Comparison of ENCODE assay signal across 17 cellular contexts in genomic region chr3:56711344-56711743, GRCh38. TPM values are rescaled to one million over a fixed set of nuclear protein-coding genes. Genes with fewer than 3 reads are reported as not detected.
A peak's percentile ranks its signal among the peaks of the same experiment; 100 is the strongest.
DNase-seq lines count a peak whose midpoint lies in the region; ATAC-seq, FAIRE-seq and TF ChIP-seq lines count a peak whose summit lies in the region.
"Had no signal": no experiment of that assay in that cellular context is flagged by ENCODE, and none has a peak within 500 bp of the region (broad histone marks: within the 10 kb centered on the region; RNA-seq: fewer than 3 reads in every experiment).

No MANE protein-coding gene starts in this region.

- no peaks in the 10 kb centered on the region for H3K9me3 Mint-ChIP-seq in central memory CD8-positive, alpha-beta T cell

- no peaks in the 10 kb centered on the region for H3K27me3 Mint-ChIP-seq in central memory CD8-positive, alpha-beta T cell
- H3K27me3 Mint-ChIP-seq: T-cell had no signal

- in situ Hi-C loops in HepG2 (cut with HindIII; ENCODE audit: extremely low pct_ligation_motif_present, low pct_unique_long_range_greater_than_20kb) = no loop called here

- no peaks in the 10 kb centered on the region for H3K36me3 ChIP-seq in HepG2 (replicated peaks in 1 of 2; ENCODE audit: control insufficient read depth in 1 of 2, insufficient read depth in 2 of 2, low read length in 2 of 2)
- no peaks in the 10 kb centered on the region for H3K36me3 ChIP-seq in right lobe of liver
- no peaks in the 10 kb centered on the region for H3K36me3 ChIP-seq in MM.1S (replicated peaks; ENCODE audit: insufficient read depth, low read length)
- H3K36me3 ChIP-seq: Peyer's patch, SJCRH30 had no signal

- BruUV-seq in HepG2 (replicated peaks; lab: Mats Ljungman, UMichigan) = no TSS peak

- DNase-seq in HepG2 (ENCODE audit: low spot score) (no peak), right lobe of liver (no peak), MM.1S (peak; percentile 48), NCI-H2029 (lab: John Stamatoyannopoulos, UW) (no peak)
- no peak for DNase-seq in central memory CD8-positive, alpha-beta T cell (ENCODE audit: low spot score in 2 of 2)
- DNase-seq in effector CD8-positive, alpha-beta T cell (lab: John Stamatoyannopoulos, UW) = no peak
- DNase-seq: AML-193; C1 segment of cervical spinal cord; CD8-positive, alpha-beta T cell; H7; NCI-H1417; NCI-H187; Peyer's patch; SJCRH30; T-cell had no signal

- intact Hi-C loops in HepG2 (cut with micrococcal nuclease; ENCODE audit: unreplicated experiment) (no loop called here), right lobe of liver (cut with DNase I) (no loop called here)

- POLR2A ChIA-PET in HepG2 (lab: Yijun Ruan, JAX) = no interaction called here

- H3K27me3 ChIP-seq in HepG2 (ENCODE audit: control insufficient read depth in 1 of 2, insufficient read depth in 2 of 2, low read length in 2 of 2) (no peaks in the 10 kb centered on the region), right lobe of liver (no peaks in the 10 kb centered on the region), MM.1S (replicated peaks; ENCODE audit: insufficient read depth, low read length) (no peaks in the 10 kb centered on the region)
- H3K27me3 ChIP-seq: Peyer's patch, SJCRH30 had no signal

- H3K4me2 ChIP-seq in HepG2 (ENCODE audit: low read depth, low read length) = no peak overlapping the region
- H3K4me2 ChIP-seq in MM.1S (ENCODE audit: low read depth, low read length) = peak overlapping the region; percentile 27; the same call in 1 of the 2 replicates

- no peak overlapping the region for H3K9ac ChIP-seq in HepG2 (ENCODE audit: insufficient read depth, low read depth, low read length)
- no peak overlapping the region for H3K9ac ChIP-seq in MM.1S (ENCODE audit: low read length)

- H3K79me2 ChIP-seq in HepG2 (ENCODE audit: insufficient read depth, low read length) (no peaks in the 10 kb centered on the region), MM.1S (ENCODE audit: low read length) (no peaks in the 10 kb centered on the region)

- H3K4me3 Mint-ChIP-seq in central memory CD8-positive, alpha-beta T cell = no peak overlapping the region
- H3K4me3 Mint-ChIP-seq: CD8-positive, alpha-beta T cell; T-cell had no signal

- TF ChIP-seq RAD21 in HepG2 (CRISPR knock-in tag; IDR thresholded peaks at IDR 0.05) = no peak

- no peaks in the 10 kb centered on the region for H4K20me1 ChIP-seq in HepG2 (ENCODE audit: insufficient read depth, low read length)
- no peaks in the 10 kb centered on the region for H4K20me1 ChIP-seq in MM.1S (ENCODE audit: insufficient read depth, low read length)

- no peak overlapping the region for H3K27ac ChIP-seq in HepG2 (ENCODE audit: extremely low read length, insufficient read depth, low read length)
- H3K27ac ChIP-seq in right lobe of liver = no peak overlapping the region
- no peak overlapping the region for H3K27ac ChIP-seq in MM.1S (ENCODE audit: low read length)
- H3K27ac ChIP-seq: Peyer's patch, SJCRH30 had no signal

- H3K9me2 ChIP-seq in MM.1S (replicated peaks; ENCODE audit: insufficient read depth, low read length) = no peaks in the 10 kb centered on the region

- CTCF ChIA-PET in HepG2 (lab: Yijun Ruan, JAX; ENCODE audit: low intra/inter-chr PET ratio, low total read pairs) = no interaction called here

- no peak overlapping the region for H2AFZ ChIP-seq in HepG2 (ENCODE audit: low read length)
- 0 out of 2 replicates have a peak overlapping the region, but pooled peaks have one; percentile 8 for H2AFZ ChIP-seq in MM.1S (ENCODE audit: low read length)

- H3K27ac Mint-ChIP-seq in central memory CD8-positive, alpha-beta T cell (ENCODE audit: low read depth) = peak overlapping the region; percentile 22

- 0 out of 3 replicates have a peak, but pooled peaks have one; percentile 41 for ATAC-seq in HepG2
- no peak for ATAC-seq in right lobe of liver
- ATAC-seq in central memory CD8-positive, alpha-beta T cell (replicated peaks; ENCODE audit: extremely low read depth, poor library complexity, severe bottlenecking) = no peak
- ATAC-seq in HG03469 (IDR thresholded peaks at IDR 0.05; ENCODE audit: unreplicated experiment) = no peak
- ATAC-seq: CD8-positive, alpha-beta T cell had no signal

- FAIRE-seq in HepG2 (lab: Jason Lieb, UNC) = no peak
- FAIRE-seq: G401.6 had no signal

- TF ChIP-seq EP300 in HepG2 (IDR thresholded peaks at IDR 0.05; ENCODE audit: low read depth in 2 of 2, low read length in 2 of 2) = no peak
- TF ChIP-seq EP300 in HepG2 (CRISPR knock-in tag; IDR thresholded peaks at IDR 0.05; ENCODE audit: borderline replicate concordance) = no peak

- H3K4me1 ChIP-seq in HepG2 (ENCODE audit: insufficient read depth, low read length) (no peaks in the 10 kb centered on the region), right lobe of liver (no peaks in the 10 kb centered on the region), MM.1S (ENCODE audit: low read length) (peaks cover 11% of the 10 kb centered on the region; the same call in 1 of the 2 replicates)
- H3K4me1 ChIP-seq: Peyer's patch, SJCRH30 had no signal

- H3K9me3 ChIP-seq in HepG2 (ENCODE audit: low read length) (peaks cover 7% of the 10 kb centered on the region; the same call in 1 of the 2 replicates), right lobe of liver (no peaks in the 10 kb centered on the region), MM.1S (replicated peaks; ENCODE audit: insufficient read depth, low read length) (no peaks in the 10 kb centered on the region)
- H3K9me3 ChIP-seq: Peyer's patch, SJCRH30 had no signal

- no peaks in the 10 kb centered on the region for H3F3A ChIP-seq in MM.1S (ENCODE audit: insufficient read depth, low read length)

- peak; percentile 36; the same call in 1 of the 2 replicates for TF ChIP-seq CTCF in HepG2 (CRISPR knock-in tag; IDR thresholded peaks at IDR 0.05)
- no peak for TF ChIP-seq CTCF in right lobe of liver (IDR thresholded peaks at IDR 0.05)
- TF ChIP-seq CTCF in MM.1S (IDR thresholded peaks at IDR 0.05; ENCODE audit: low read length) = no peak

- H3K36me3 Mint-ChIP-seq in central memory CD8-positive, alpha-beta T cell (ENCODE audit: insufficient read depth) = peaks cover 3% of the 10 kb centered on the region
- H3K36me3 Mint-ChIP-seq: CD8-positive, alpha-beta T cell; T-cell had no signal

- TF ChIP-seq POLR2A in HepG2 (IDR thresholded peaks at IDR 0.05; ENCODE audit: insufficient read depth in 1 of 2, low read depth in 2 of 2, low read length in 2 of 2) (no peak), right lobe of liver (IDR thresholded peaks at IDR 0.05) (no peak)

- no peak overlapping the region for H3K4me3 ChIP-seq in HepG2 (replicated peaks in 1 of 3; ENCODE audit: insufficient read depth in 1 of 3, low read depth in 2 of 3, low read length in 3 of 3)
- no peak overlapping the region for H3K4me3 ChIP-seq in right lobe of liver
- no peak overlapping the region for H3K4me3 ChIP-seq in MM.1S (ENCODE audit: low read length)
- H3K4me3 ChIP-seq: Peyer's patch, SJCRH30 had no signal

- H3K4me1 Mint-ChIP-seq in central memory CD8-positive, alpha-beta T cell = no peaks in the 10 kb centered on the region

- WGBS in HepG2 (ENCODE audit: low lambda C conversion rate) = 20% methylated on average over 1 of the region's 2 CpGs
- 91% methylated on average over 1 of the region's 2 CpGs for whole genome bisulfite sequencing in right lobe of liver (ENCODE audit: insufficient coverage, low coverage, low lambda C conversion rate, missing lambda C conversion rate)

TF ChIP-seq in HepG2, 621 proteins besides CTCF, POLR2A, EP300 and RAD21:
- TF ChIP-seq, protein P1, sequence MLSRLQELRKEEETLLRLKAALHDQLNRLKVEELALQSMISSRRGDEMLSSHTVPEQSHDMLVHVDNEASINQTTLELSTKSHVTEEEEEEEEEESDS (CRISPR knock-in tag; IDR thresholded peaks at IDR 0.05; ENCODE audit: borderline replicate concordance) = no peak
- TF ChIP-seq ZNF772 (CRISPR knock-in tag; IDR thresholded peaks at IDR 0.05) (no peak), TEAD2 (CRISPR knock-in tag; IDR thresholded peaks at IDR 0.05) (no peak), ZNF510 (CRISPR knock-in tag; IDR thresholded peaks at IDR 0.05; ENCODE audit: low read depth) (no peak), SRSF9 (IDR thresholded peaks at IDR 0.05; ENCODE audit: borderline replicate concordance, insufficient read depth, low read depth, low read length, poor library complexity, severe bottlenecking) (no peak), SNAI1 (CRISPR knock-in tag; IDR thresholded peaks at IDR 0.05; ENCODE audit: borderline replicate concordance) (no peak), ZNF382 (CRISPR knock-in tag; IDR thresholded peaks at IDR 0.05; ENCODE audit: borderline replicate concordance) (no peak), ZNF720 (CRISPR knock-in tag; IDR thresholded peaks at IDR 0.05) (no peak), ZNF749 (CRISPR knock-in tag; IDR thresholded peaks at IDR 0.05; ENCODE audit: borderline replicate concordance) (no peak), ZNF354B (CRISPR knock-in tag; IDR thresholded peaks at IDR 0.05) (no peak), GLI4 (CRISPR knock-in tag; IDR thresholded peaks at IDR 0.05; ENCODE audit: borderline replicate concordance) (no peak)

RNA-seq across cellular contexts. Expression of gene TASOR, which starts 28.3 kb away (rescaled TPM):
- total RNA-seq in HepG2 (2016; rRNA removed; fragmentation: Illumina TruSeq; extraction: Trizol) (32.5 and 61.1 TPM in 2 replicates), right lobe of liver (10 to 100 TPM; 13.7 to 31.0 (median 21.5) TPM)
- 21.3 and 34.0 TPM in 2 replicates for total RNA-seq in HepG2 (2016; cell fraction: cytosol; rRNA removed; fragmentation: Illumina TruSeq; extraction: Trizol; ENCODE audit: low read depth)
- 30.4 and 60.4 TPM in 2 replicates for total RNA-seq in HepG2 (2016; cell fraction: insoluble cytoplasmic fraction; rRNA removed; fragmentation: Illumina TruSeq; extraction: Trizol)
- 24.0 and 25.0 TPM in 2 replicates for total RNA-seq in HepG2 (2016; cell fraction: membrane; rRNA removed; fragmentation: Illumina TruSeq; extraction: Trizol)
- 32.7 and 38.9 TPM in 2 replicates for total RNA-seq in HepG2 (2016; cell fraction: nucleus; rRNA removed; fragmentation: Illumina TruSeq; extraction: Trizol)
- 15.2 and 20.1 TPM in 2 replicates for polyA plus RNA-seq in HepG2 (2011; rRNA removed)
- 7.9 and 9.9 TPM in 2 replicates for polyA plus RNA-seq in HepG2 (2011; cell fraction: cytosol; rRNA removed)
- polyA plus RNA-seq in HepG2 (2011; cell fraction: nucleus; rRNA removed) = 11.4 and 15.3 TPM in 2 replicates
- 18.5 and 21.0 TPM in 2 replicates for polyA plus RNA-seq in HepG2 (2012)
- 2.2 and 2.4 TPM in 2 replicates for polyA plus RNA-seq in HepG2 (2016; cell fraction: cytosol; fragmentation: Illumina TruSeq; extraction: Trizol; ENCODE audit: low read depth)
- 38.1 and 43.7 TPM in 2 replicates for polyA plus RNA-seq in HepG2 (2016; cell fraction: insoluble cytoplasmic fraction; fragmentation: Illumina TruSeq; extraction: Trizol; ENCODE audit: low read depth)
- 7.2 and 8.1 TPM in 2 replicates for polyA plus RNA-seq in HepG2 (2016; cell fraction: membrane; fragmentation: Illumina TruSeq; extraction: Trizol; ENCODE audit: low read depth)
- 48.9 and 56.1 TPM in 2 replicates for polyA plus RNA-seq in HepG2 (2016; cell fraction: nucleus; fragmentation: Illumina TruSeq; extraction: Trizol; ENCODE audit: insufficient read depth, low read depth)
- polyA minus RNA-seq in HepG2 (2011; rRNA and poly(A)+ RNA removed; ENCODE audit: low replicate concordance) = 16.0 and 39.7 TPM in 2 replicates
- 28.3 and 33.1 TPM in 2 replicates for polyA minus RNA-seq in HepG2 (2011; cell fraction: cytosol; rRNA and poly(A)+ RNA removed)
- polyA minus RNA-seq in HepG2 (2011; cell fraction: nucleus; rRNA and poly(A)+ RNA removed) = 54.3 and 59.6 TPM in 2 replicates
